Comparison of ENCODE assay signal across 8 cellular contexts in genomic region chr10:28533571-28534304, GRCh38. TPM values are rescaled to one million over a fixed set of nuclear protein-coding genes. Genes with fewer than 3 reads are reported as not detected.
DNase-seq lines count a peak whose midpoint lies in the region; ATAC-seq, FAIRE-seq and TF ChIP-seq lines count a peak whose summit lies in the region.

No MANE protein-coding gene starts in this region.

- no peaks in the 10 kb centered on the region for H3K27me3 ChIP-seq in endothelial cell of umbilical vein (ENCODE audit: control insufficient read depth in 2 of 2, insufficient read depth in 2 of 2, low read length in 2 of 2)

- CTCF ChIA-PET in endothelial cell of umbilical vein (lab: Charles Lee) = interaction anchor here (0.6 kb wide), 1 partner anchor 15 kb away, joined by 3 read pairs; no protein-coding TSS in a partner anchor

- no peak for TF ChIP-seq POLR2A in endothelial cell of umbilical vein (IDR thresholded peaks at IDR 0.05; ENCODE audit: low read depth, low read length)

- H3K79me2 ChIP-seq in endothelial cell of umbilical vein (ENCODE audit: control insufficient read depth, insufficient read depth, low read length) = peaks cover 70% of the 10 kb centered on the region

- peak; percentile 54 for DNase-seq in EL
- DNase-seq in HFF-Myc (ENCODE audit: extremely low read depth, low read depth) = no peak
- DNase-seq in NCI-H2171 treated with DMSO at 0.1 percent for 48 hours (lab: John Stamatoyannopoulos, UW) = peak; percentile 22
- DNase-seq in activated T-cell treated with anti-CD3 and anti-CD28 coated beads for 1 hour (ENCODE audit: low read depth) = peak; percentile 54
- DNase-seq in endothelial cell of umbilical vein (ENCODE audit: low read depth, low spot score) = peak; percentile 51
- DNase-seq in mucosa of descending colon = peak; percentile 82 to 87 (median 83)
- peak; percentile 34 to 56 for DNase-seq in stimulated activated CD8-positive, alpha-beta memory T cell treated with anti-CD3 and anti-CD28 coated beads, Interleukin-2, amount 100 ng/mL, for 1 hour (ENCODE audit: low read depth in 2 of 2)

- BruUV-seq in endothelial cell of umbilical vein (replicated peaks; lab: Mats Ljungman, UMichigan) = no TSS peak

- no peak for TF ChIP-seq CTCF in HFF-Myc (IDR thresholded peaks at IDR 0.05; ENCODE audit: low read depth, low read length, missing control alignments)
- no peak for TF ChIP-seq CTCF in endothelial cell of umbilical vein (IDR thresholded peaks at IDR 0.05; ENCODE audit: extremely low read depth in 1 of 2, insufficient read depth in 1 of 2, low read depth in 1 of 2, low read length in 2 of 2)
- no peak for TF ChIP-seq CTCF in mucosa of descending colon (IDR thresholded peaks at IDR 0.05)

- H4K20me1 ChIP-seq in endothelial cell of umbilical vein (replicated peaks; ENCODE audit: control insufficient read depth, extremely low read depth, insufficient read depth, low read length) = peaks cover 7% of the 10 kb centered on the region

- H2AFZ ChIP-seq in endothelial cell of umbilical vein (ENCODE audit: low read depth, low read length) = peak overlapping the region; percentile 44

- POLR2A ChIA-PET in endothelial cell of umbilical vein (lab: Charles Lee) = interaction anchor here (0.6 kb wide), 1 partner anchor 769 kb away, joined by 3 read pairs; no protein-coding TSS in a partner anchor

- peak overlapping the region; percentile 89 for H3K27ac ChIP-seq in endothelial cell of umbilical vein (ENCODE audit: insufficient read depth, low read depth, low read length)

- H3K4me2 ChIP-seq in endothelial cell of umbilical vein (ENCODE audit: insufficient read depth, low read length) = peak overlapping the region; percentile 88

- FAIRE-seq in endothelial cell of umbilical vein (lab: Jason Lieb, UNC) = peak; percentile 35

- H3K4me1 ChIP-seq in endothelial cell of umbilical vein (ENCODE audit: control insufficient read depth, extremely low read depth, insufficient read depth, low read length) (peaks cover 19% of the 10 kb centered on the region), mucosa of descending colon (ENCODE audit: low read depth) (peaks cover 9% of the 10 kb centered on the region)

- peak overlapping the region; percentile 73 for H3K4me3 ChIP-seq in HFF-Myc (replicated peaks; ENCODE audit: low read depth, low read length)
- peak overlapping the region; percentile 94 to 100 (median 100) for H3K4me3 ChIP-seq in endothelial cell of umbilical vein (replicated peaks in 1 of 3; ENCODE audit: insufficient read depth in 1 of 3, low read depth in 1 of 3, low read length in 3 of 3)
- peak overlapping the region; percentile 92 for H3K4me3 ChIP-seq in mucosa of descending colon

- H3K9ac ChIP-seq in endothelial cell of umbilical vein (replicated peaks; ENCODE audit: extremely low read depth, insufficient read depth, low read length) = peak overlapping the region; percentile 99

- intact Hi-C loops in endothelial cell of umbilical vein (cut with micrococcal nuclease) = loop anchor here (2.0 kb wide), 1 partner anchor 145 kb away; no protein-coding TSS in a partner anchor
- intact Hi-C loops in mucosa of descending colon (cut with DNase I, micrococcal nuclease) = no loop called here

- H3K9me3 ChIP-seq in endothelial cell of umbilical vein (replicated peaks; ENCODE audit: control insufficient read depth, insufficient read depth, low read length) (no peaks in the 10 kb centered on the region), mucosa of descending colon (no peaks in the 10 kb centered on the region)

- peak; percentile 37 for ATAC-seq in mucosa of descending colon
- ATAC-seq in GM18870 (IDR thresholded peaks at IDR 0.05; ENCODE audit: unreplicated experiment) = no peak

- dilution Hi-C loops in endothelial cell of umbilical vein (cut with MboI; ENCODE audit: extremely low pct_ligation_motif_present, low sequenced_read_pairs) = no loop called here

- no peaks in the 10 kb centered on the region for H3K9me1 ChIP-seq in endothelial cell of umbilical vein (replicated peaks; ENCODE audit: control insufficient read depth, extremely low read depth, insufficient read depth, low read length)

- H3K36me3 ChIP-seq in endothelial cell of umbilical vein (ENCODE audit: control insufficient read depth in 2 of 2, extremely low read depth in 1 of 2, insufficient read depth in 2 of 2, low read length in 2 of 2) (peaks cover 11 to 22% of the 10 kb centered on the region in 2 experiments), mucosa of descending colon (ENCODE audit: low read depth) (peaks cover 8% of the 10 kb centered on the region)

TF ChIP-seq in endothelial cell of umbilical vein, 7 proteins besides CTCF, POLR2A, EP300 and RAD21:
- no peak for TF ChIP-seq MYC (IDR thresholded peaks at IDR 0.05; ENCODE audit: low read depth, low read length)
- no peak for TF ChIP-seq JUN (IDR thresholded peaks at IDR 0.05; ENCODE audit: borderline replicate concordance, insufficient read depth, insufficient read length, low read depth)
- no peak for TF ChIP-seq FOS (IDR thresholded peaks at IDR 0.05; ENCODE audit: borderline replicate concordance, insufficient read depth, low read length)
- no peak for TF ChIP-seq POLR2AphosphoS5 (IDR thresholded peaks at IDR 0.05; ENCODE audit: insufficient read depth, low read depth, low read length)
- TF ChIP-seq GATA2 (IDR thresholded peaks at IDR 0.05; ENCODE audit: insufficient read depth, insufficient read length, low read depth, low read length) = no peak
- TF ChIP-seq MAX (IDR thresholded peaks at IDR 0.05; ENCODE audit: insufficient read depth, insufficient read length) = no peak
- TF ChIP-seq EZH2 (IDR thresholded peaks at IDR 0.05; ENCODE audit: borderline replicate concordance, low read depth, low read length, severe bottlenecking) = no peak

RNA-seq across cellular contexts. Expression of gene WAC, which starts 0.8 kb away (rescaled TPM):
- total RNA-seq in endothelial cell of umbilical vein = 101 and 104 TPM in 2 replicates
- polyA plus RNA-seq in endothelial cell of umbilical vein = 49.1 and 49.2 TPM in 2 replicates
- 57.0 and 57.7 TPM in 2 replicates for polyA plus RNA-seq in endothelial cell of umbilical vein (2011; cell fraction: cytosol; rRNA removed)
- 95.8 and 109 TPM in 2 replicates for polyA plus RNA-seq in endothelial cell of umbilical vein (2011; cell fraction: nucleus; rRNA removed)
- polyA plus RNA-seq in endothelial cell of umbilical vein (2012) = 68.2 and 71.4 TPM in 2 replicates
- 115 and 120 TPM in 2 replicates for polyA minus RNA-seq in endothelial cell of umbilical vein
- 39.1 TPM for polyA minus RNA-seq in endothelial cell of umbilical vein (2011; cell fraction: cytosol; rRNA and poly(A)+ RNA removed)
- 147 and 187 TPM in 2 replicates for polyA minus RNA-seq in endothelial cell of umbilical vein (2011; cell fraction: nucleus; rRNA and poly(A)+ RNA removed)
- total RNA-seq in mucosa of descending colon = 100 to 1,000 TPM in 2 of 3 donors, 10 to 100 TPM in 1; 85.7 to 212 (median 111) TPM
